In the genomic region with DNA sequence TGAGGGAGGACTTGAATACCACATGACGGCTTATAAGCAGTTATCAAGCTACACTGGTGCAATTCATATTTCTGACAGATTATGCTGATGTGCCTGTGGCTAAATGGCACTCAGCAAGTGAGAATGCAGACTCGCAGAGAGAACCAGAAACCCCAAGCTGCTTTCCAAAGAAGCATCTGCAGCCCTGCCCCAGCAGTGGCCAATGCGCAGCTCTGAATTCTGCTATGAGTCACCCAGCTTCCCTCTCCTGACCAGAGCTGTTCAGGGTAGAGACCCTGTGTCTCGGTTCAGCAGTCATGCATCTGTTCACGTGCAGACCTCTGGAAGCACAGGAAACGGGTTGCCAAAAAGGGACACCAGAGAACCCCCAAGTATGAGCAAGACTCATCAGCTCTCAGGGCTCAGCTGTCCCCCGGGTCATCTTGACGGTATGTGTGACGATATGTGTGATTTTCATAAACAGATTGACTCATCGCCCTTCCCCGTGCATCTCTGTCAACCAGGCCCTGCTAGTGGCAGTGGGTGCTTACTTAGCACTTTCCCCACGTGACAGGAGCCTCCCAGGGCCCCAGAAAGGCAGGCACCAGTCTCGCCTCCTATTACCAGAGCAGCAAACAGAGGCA, we compare ENCODE assay signal across 1 cellular context.
TF ChIP-seq lines count a peak whose summit lies in the region.

No MANE protein-coding gene starts in this region.

TF ChIP-seq in GM12878, 131 proteins besides CTCF, POLR2A, EP300 and RAD21 (continued from another document and continues in another):
- TF ChIP-seq, protein P1, sequence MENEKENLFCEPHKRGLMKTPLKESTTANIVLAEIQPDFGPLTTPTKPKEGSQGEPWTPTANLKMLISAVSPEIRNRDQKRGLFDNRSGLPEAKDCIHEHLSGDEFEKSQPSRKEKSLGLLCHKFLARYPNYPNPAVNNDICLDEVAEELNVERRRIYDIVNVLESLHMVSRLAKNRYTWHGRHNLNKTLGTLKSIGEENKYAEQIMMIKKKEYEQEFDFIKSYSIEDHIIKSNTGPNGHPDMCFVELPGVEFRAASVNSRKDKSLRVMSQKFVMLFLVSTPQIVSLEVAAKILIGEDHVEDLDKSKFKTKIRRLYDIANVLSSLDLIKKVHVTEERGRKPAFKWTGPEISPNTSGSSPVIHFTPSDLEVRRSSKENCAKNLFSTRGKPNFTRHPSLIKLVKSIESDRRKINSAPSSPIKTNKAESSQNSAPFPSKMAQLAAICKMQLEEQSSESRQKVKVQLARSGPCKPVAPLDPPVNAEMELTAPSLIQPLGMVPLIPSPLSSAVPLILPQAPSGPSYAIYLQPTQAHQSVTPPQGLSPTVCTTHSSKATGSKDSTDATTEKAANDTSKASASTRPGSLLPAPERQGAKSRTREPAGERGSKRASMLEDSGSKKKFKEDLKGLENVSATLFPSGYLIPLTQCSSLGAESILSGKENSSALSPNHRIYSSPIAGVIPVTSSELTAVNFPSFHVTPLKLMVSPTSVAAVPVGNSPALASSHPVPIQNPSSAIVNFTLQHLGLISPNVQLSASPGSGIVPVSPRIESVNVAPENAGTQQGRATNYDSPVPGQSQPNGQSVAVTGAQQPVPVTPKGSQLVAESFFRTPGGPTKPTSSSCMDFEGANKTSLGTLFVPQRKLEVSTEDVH (IDR thresholded peaks at IDR 0.05; ENCODE audit: low read depth, partially characterized antibody) = peak; percentile 59
- TF ChIP-seq SUPT20H (IDR thresholded peaks at IDR 0.05; ENCODE audit: borderline replicate concordance, control insufficient read depth, low read depth, low read length) (no peak), DPF2 (IDR thresholded peaks at IDR 0.05) (peak; percentile 97), CBFB (IDR thresholded peaks at IDR 0.05; ENCODE audit: low read depth) (peak; percentile 91), NFYA (IDR thresholded peaks at IDR 0.05; ENCODE audit: borderline replicate concordance, low read depth, low read length) (no peak), ZNF274 (IDR thresholded peaks at IDR 0.05; ENCODE audit: insufficient read depth, insufficient read length) (no peak), FOXK2 (IDR thresholded peaks at IDR 0.05) (peak; percentile 83), JUNB (IDR thresholded peaks at IDR 0.05) (peak; percentile 92), POU2F2 (IDR thresholded peaks at IDR 0.05; ENCODE audit: borderline replicate concordance, low read depth, low read length) (peak; percentile 92; the same call in 2 of the 3 replicates), POLR2AphosphoS5 (IDR thresholded peaks at IDR 0.05; ENCODE audit: low read length) (peak; percentile 40; the same call in 1 of the 2 replicates), RUNX3 (IDR thresholded peaks at IDR 0.05; ENCODE audit: low read length) (peak; percentile 97), STAT1 (conservative IDR thresholded peaks at IDR 0.05) (no peak), TAF1 (IDR thresholded peaks at IDR 0.05; ENCODE audit: borderline replicate concordance, low read depth, low read length) (no peak), ETV6 (conservative IDR thresholded peaks at IDR 0.05 in 1 of 2, IDR thresholded peaks at IDR 0.05 in 1 of 2; ENCODE audit: borderline replicate concordance in 1 of 2, low read depth in 1 of 2) (peak in 1 of 2 experiments; percentile 97; a peak in 2 of 4 replicates), GABPA (IDR thresholded peaks at IDR 0.05; ENCODE audit: low read depth) (peak; percentile 80), CBX3 (IDR thresholded peaks at IDR 0.05; ENCODE audit: borderline replicate concordance, low read depth) (no peak), PAX8 (IDR thresholded peaks at IDR 0.05) (no peak), NRF1 (conservative IDR thresholded peaks at IDR 0.05; ENCODE audit: low read depth, low read length) (no peak), YBX1 (IDR thresholded peaks at IDR 0.05) (no peak), STAT3 (IDR thresholded peaks at IDR 0.05; ENCODE audit: low read depth, low read length) (peak; percentile 87; the same call in 1 of the 2 replicates), EGR1 (IDR thresholded peaks at IDR 0.05; ENCODE audit: borderline replicate concordance in 1 of 2, low read depth in 2 of 2, low read length in 2 of 2) (peak in 1 of 2 experiments; percentile 50; a peak in 1 of 3 replicates), KLF5 (IDR thresholded peaks at IDR 0.05; ENCODE audit: partially characterized antibody) (peak; percentile 96), TCF7 (IDR thresholded peaks at IDR 0.05; ENCODE audit: borderline replicate concordance) (no peak; the same call in 1 of the 2 replicates), CHD4 (IDR thresholded peaks at IDR 0.05) (no peak), BHLHE40 (IDR thresholded peaks at IDR 0.05; ENCODE audit: borderline replicate concordance in 1 of 2, low read depth in 2 of 2, low read length in 1 of 2) (peak; percentile 100), BMI1 (IDR thresholded peaks at IDR 0.05; ENCODE audit: borderline replicate concordance) (peak; percentile 69; the same call in 1 of the 2 replicates), NR2C1 (IDR thresholded peaks at IDR 0.05) (no peak), LARP7 (IDR thresholded peaks at IDR 0.05) (peak; percentile 71; the same call in 1 of the 2 replicates), MEF2B (IDR thresholded peaks at IDR 0.05; ENCODE audit: partially characterized antibody, poor library complexity, severe bottlenecking) (peak; percentile 98), CEBPB (IDR thresholded peaks at IDR 0.05; ENCODE audit: borderline replicate concordance in 1 of 2, low read depth in 2 of 2, low read length in 2 of 2) (no peak; a peak in 2 of 4 replicates), SMAD5 (IDR thresholded peaks at IDR 0.05; ENCODE audit: low read depth) (no peak), ATF7 (IDR thresholded peaks at IDR 0.05; ENCODE audit: low read depth) (peak; percentile 97), NFIC (IDR thresholded peaks at IDR 0.05; ENCODE audit: low read depth, low read length) (peak; percentile 99), CREM (IDR thresholded peaks at IDR 0.05; ENCODE audit: low read depth) (peak; percentile 98), TARDBP (IDR thresholded peaks at IDR 0.05; ENCODE audit: borderline replicate concordance) (peak; percentile 85; the same call in 1 of the 2 replicates), SMAD1 (IDR thresholded peaks at IDR 0.05; ENCODE audit: low read depth, partially characterized antibody) (peak; percentile 41), CREB1 (IDR thresholded peaks at IDR 0.05; ENCODE audit: low read depth) (peak; percentile 98), SMARCA5 (IDR thresholded peaks at IDR 0.05) (no peak; the same call in 1 of the 2 replicates), NBN (IDR thresholded peaks at IDR 0.05) (peak; percentile 98)
- TF ChIP-seq, protein P2, sequence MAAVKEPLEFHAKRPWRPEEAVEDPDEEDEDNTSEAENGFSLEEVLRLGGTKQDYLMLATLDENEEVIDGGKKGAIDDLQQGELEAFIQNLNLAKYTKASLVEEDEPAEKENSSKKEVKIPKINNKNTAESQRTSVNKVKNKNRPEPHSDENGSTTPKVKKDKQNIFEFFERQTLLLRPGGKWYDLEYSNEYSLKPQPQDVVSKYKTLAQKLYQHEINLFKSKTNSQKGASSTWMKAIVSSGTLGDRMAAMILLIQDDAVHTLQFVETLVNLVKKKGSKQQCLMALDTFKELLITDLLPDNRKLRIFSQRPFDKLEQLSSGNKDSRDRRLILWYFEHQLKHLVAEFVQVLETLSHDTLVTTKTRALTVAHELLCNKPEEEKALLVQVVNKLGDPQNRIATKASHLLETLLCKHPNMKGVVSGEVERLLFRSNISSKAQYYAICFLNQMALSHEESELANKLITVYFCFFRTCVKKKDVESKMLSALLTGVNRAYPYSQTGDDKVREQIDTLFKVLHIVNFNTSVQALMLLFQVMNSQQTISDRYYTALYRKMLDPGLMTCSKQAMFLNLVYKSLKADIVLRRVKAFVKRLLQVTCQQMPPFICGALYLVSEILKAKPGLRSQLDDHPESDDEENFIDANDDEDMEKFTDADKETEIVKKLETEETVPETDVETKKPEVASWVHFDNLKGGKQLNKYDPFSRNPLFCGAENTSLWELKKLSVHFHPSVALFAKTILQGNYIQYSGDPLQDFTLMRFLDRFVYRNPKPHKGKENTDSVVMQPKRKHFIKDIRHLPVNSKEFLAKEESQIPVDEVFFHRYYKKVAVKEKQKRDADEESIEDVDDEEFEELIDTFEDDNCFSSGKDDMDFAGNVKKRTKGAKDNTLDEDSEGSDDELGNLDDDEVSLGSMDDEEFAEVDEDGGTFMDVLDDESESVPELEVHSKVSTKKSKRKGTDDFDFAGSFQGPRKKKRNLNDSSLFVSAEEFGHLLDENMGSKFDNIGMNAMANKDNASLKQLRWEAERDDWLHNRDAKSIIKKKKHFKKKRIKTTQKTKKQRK (IDR thresholded peaks at IDR 0.05; ENCODE audit: low read depth, low read length) = no peak
- TF ChIP-seq, protein P3, sequence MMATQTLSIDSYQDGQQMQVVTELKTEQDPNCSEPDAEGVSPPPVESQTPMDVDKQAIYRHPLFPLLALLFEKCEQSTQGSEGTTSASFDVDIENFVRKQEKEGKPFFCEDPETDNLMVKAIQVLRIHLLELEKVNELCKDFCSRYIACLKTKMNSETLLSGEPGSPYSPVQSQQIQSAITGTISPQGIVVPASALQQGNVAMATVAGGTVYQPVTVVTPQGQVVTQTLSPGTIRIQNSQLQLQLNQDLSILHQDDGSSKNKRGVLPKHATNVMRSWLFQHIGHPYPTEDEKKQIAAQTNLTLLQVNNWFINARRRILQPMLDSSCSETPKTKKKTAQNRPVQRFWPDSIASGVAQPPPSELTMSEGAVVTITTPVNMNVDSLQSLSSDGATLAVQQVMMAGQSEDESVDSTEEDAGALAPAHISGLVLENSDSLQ (IDR thresholded peaks at IDR 0.05) = peak; percentile 88
- TF ChIP-seq, protein P4, sequence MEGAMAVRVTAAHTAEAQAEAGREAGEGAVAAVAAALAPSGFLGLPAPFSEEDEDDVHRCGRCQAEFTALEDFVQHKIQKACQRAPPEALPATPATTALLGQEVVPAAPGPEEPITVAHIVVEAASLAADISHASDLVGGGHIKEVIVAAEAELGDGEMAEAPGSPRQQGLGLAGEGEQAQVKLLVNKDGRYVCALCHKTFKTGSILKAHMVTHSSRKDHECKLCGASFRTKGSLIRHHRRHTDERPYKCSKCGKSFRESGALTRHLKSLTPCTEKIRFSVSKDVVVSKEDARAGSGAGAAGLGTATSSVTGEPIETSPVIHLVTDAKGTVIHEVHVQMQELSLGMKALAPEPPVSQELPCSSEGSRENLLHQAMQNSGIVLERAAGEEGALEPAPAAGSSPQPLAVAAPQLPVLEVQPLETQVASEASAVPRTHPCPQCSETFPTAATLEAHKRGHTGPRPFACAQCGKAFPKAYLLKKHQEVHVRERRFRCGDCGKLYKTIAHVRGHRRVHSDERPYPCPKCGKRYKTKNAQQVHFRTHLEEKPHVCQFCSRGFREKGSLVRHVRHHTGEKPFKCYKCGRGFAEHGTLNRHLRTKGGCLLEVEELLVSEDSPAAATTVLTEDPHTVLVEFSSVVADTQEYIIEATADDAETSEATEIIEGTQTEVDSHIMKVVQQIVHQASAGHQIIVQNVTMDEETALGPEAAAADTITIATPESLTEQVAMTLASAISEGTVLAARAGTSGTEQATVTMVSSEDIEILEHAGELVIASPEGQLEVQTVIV (IDR thresholded peaks at IDR 0.05; ENCODE audit: borderline replicate concordance, partially characterized antibody) = no peak
- TF ChIP-seq, protein P5, sequence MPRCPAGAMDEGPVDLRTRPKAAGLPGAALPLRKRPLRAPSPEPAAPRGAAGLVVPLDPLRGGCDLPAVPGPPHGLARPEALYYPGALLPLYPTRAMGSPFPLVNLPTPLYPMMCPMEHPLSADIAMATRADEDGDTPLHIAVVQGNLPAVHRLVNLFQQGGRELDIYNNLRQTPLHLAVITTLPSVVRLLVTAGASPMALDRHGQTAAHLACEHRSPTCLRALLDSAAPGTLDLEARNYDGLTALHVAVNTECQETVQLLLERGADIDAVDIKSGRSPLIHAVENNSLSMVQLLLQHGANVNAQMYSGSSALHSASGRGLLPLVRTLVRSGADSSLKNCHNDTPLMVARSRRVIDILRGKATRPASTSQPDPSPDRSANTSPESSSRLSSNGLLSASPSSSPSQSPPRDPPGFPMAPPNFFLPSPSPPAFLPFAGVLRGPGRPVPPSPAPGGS (IDR thresholded peaks at IDR 0.05; ENCODE audit: borderline replicate concordance, insufficient read depth, low read depth, low read length, poor library complexity, severe bottlenecking) = peak; percentile 96
- TF ChIP-seq, protein P6, sequence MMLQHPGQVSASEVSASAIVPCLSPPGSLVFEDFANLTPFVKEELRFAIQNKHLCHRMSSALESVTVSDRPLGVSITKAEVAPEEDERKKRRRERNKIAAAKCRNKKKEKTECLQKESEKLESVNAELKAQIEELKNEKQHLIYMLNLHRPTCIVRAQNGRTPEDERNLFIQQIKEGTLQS (IDR thresholded peaks at IDR 0.05; ENCODE audit: borderline replicate concordance, extremely low read depth, low read depth, low read length) = peak; percentile 38
- TF ChIP-seq, protein P7, sequence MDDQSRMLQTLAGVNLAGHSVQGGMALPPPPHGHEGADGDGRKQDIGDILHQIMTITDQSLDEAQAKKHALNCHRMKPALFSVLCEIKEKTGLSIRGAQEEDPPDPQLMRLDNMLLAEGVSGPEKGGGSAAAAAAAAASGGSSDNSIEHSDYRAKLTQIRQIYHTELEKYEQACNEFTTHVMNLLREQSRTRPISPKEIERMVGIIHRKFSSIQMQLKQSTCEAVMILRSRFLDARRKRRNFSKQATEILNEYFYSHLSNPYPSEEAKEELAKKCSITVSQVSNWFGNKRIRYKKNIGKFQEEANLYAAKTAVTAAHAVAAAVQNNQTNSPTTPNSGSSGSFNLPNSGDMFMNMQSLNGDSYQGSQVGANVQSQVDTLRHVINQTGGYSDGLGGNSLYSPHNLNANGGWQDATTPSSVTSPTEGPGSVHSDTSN (IDR thresholded peaks at IDR 0.05; ENCODE audit: insufficient replicate concordance, low read depth, low read length) = peak; percentile 82
- TF ChIP-seq, protein P8, sequence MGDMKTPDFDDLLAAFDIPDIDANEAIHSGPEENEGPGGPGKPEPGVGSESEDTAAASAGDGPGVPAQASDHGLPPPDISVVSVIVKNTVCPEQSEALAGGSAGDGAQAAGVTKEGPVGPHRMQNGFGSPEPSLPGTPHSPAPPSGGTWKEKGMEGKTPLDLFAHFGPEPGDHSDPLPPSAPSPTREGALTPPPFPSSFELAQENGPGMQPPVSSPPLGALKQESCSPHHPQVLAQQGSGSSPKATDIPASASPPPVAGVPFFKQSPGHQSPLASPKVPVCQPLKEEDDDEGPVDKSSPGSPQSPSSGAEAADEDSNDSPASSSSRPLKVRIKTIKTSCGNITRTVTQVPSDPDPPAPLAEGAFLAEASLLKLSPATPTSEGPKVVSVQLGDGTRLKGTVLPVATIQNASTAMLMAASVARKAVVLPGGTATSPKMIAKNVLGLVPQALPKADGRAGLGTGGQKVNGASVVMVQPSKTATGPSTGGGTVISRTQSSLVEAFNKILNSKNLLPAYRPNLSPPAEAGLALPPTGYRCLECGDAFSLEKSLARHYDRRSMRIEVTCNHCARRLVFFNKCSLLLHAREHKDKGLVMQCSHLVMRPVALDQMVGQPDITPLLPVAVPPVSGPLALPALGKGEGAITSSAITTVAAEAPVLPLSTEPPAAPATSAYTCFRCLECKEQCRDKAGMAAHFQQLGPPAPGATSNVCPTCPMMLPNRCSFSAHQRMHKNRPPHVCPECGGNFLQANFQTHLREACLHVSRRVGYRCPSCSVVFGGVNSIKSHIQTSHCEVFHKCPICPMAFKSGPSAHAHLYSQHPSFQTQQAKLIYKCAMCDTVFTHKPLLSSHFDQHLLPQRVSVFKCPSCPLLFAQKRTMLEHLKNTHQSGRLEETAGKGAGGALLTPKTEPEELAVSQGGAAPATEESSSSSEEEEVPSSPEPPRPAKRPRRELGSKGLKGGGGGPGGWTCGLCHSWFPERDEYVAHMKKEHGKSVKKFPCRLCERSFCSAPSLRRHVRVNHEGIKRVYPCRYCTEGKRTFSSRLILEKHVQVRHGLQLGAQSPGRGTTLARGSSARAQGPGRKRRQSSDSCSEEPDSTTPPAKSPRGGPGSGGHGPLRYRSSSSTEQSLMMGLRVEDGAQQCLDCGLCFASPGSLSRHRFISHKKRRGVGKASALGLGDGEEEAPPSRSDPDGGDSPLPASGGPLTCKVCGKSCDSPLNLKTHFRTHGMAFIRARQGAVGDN (IDR thresholded peaks at IDR 0.05) = peak; percentile 74; the same call in 1 of the 2 replicates
